Comparison of ENCODE assay signal across 20 cellular contexts in genomic region chr2:70321377-70321776, GRCh38. TPM values are rescaled to one million over a fixed set of nuclear protein-coding genes. Genes with fewer than 3 reads are reported as not detected.
A peak's percentile ranks its signal among the peaks of the same experiment; 100 is the strongest.
DNase-seq lines count a peak whose midpoint lies in the region; ATAC-seq, FAIRE-seq and TF ChIP-seq lines count a peak whose summit lies in the region.
"Had no signal": no experiment of that assay in that cellular context is flagged by ENCODE, and none has a peak within 500 bp of the region (broad histone marks: within the 10 kb centered on the region; RNA-seq: fewer than 3 reads in every experiment).

No MANE protein-coding gene starts in this region.

- H3K9me3 ChIP-seq in HepG2 (ENCODE audit: low read length) (no peaks in the 10 kb centered on the region), right lobe of liver (no peaks in the 10 kb centered on the region), K562 (replicated peaks; ENCODE audit: control insufficient read depth, insufficient read depth, low read depth, low read length) (no peaks in the 10 kb centered on the region), upper lobe of right lung (no peaks in the 10 kb centered on the region)
- H3K9me3 ChIP-seq: BLaER1 treated with 17β-estradiol and CSF1 and Interleukin-3, amounts not matched to agents 10 nM and 100 nM had no signal

- no peaks in the 10 kb centered on the region for H3K36me3 ChIP-seq in HepG2 (replicated peaks in 1 of 2; ENCODE audit: control insufficient read depth in 1 of 2, insufficient read depth in 2 of 2, low read length in 2 of 2)
- H3K36me3 ChIP-seq in right lobe of liver: no peaks in the 10 kb centered on the region
- H3K36me3 ChIP-seq in K562 (ENCODE audit: control insufficient read depth, insufficient read depth, low read length): no peaks in the 10 kb centered on the region
- H3K36me3 ChIP-seq in upper lobe of right lung: no peaks in the 10 kb centered on the region
- H3K36me3 ChIP-seq: BLaER1 treated with 17β-estradiol and CSF1 and Interleukin-3, amounts not matched to agents 10 nM and 100 nM had no signal

- H3K4me3 ChIP-seq in HepG2 (replicated peaks in 1 of 3; ENCODE audit: insufficient read depth in 1 of 3, low read depth in 2 of 3, low read length in 3 of 3) (no peak overlapping the region), right lobe of liver (no peak overlapping the region), K562 (no peak overlapping the region), upper lobe of right lung (no peak overlapping the region)
- H3K4me3 ChIP-seq: BLaER1 treated with 17β-estradiol and CSF1 and Interleukin-3, amounts not matched to agents 10 nM and 100 nM had no signal

- POLR2A ChIA-PET in HepG2 (lab: Yijun Ruan, JAX): no interaction called here
- POLR2A ChIA-PET in K562 (lab: Yijun Ruan, JAX): interaction anchor here (0.6 to 1.0 kb wide), 2 partner anchors 289 to 296 kb away, joined by 3 read pairs; no protein-coding TSS in a partner anchor

- TF ChIP-seq EP300 in HepG2 (IDR thresholded peaks at IDR 0.05; ENCODE audit: low read depth in 2 of 2, low read length in 2 of 2) (no peak), HepG2 (CRISPR knock-in tag; IDR thresholded peaks at IDR 0.05; ENCODE audit: borderline replicate concordance) (no peak), K562 (IDR thresholded peaks at IDR 0.05; ENCODE audit: low read length) (no peak)

- H3K9ac ChIP-seq in HepG2 (ENCODE audit: insufficient read depth, low read depth, low read length) (no peak overlapping the region), K562 (ENCODE audit: insufficient read depth in 1 of 2, low read depth in 2 of 2, low read length in 2 of 2) (no peak overlapping the region)
- H3K9ac ChIP-seq: BLaER1 treated with 17β-estradiol and CSF1 and Interleukin-3, amounts not matched to agents 10 nM and 100 nM had no signal

- in situ Hi-C loops in HepG2 (cut with HindIII; ENCODE audit: extremely low pct_ligation_motif_present, low pct_unique_long_range_greater_than_20kb): no loop called here
- in situ Hi-C loops in K562 (cut with MboI): loop anchor here (25.0 kb wide), 1 partner anchor 466 kb away; the partner anchor contains the start of gene FIGLA

- H2AFZ ChIP-seq in HepG2 (ENCODE audit: low read length) (no peak overlapping the region), K562 (ENCODE audit: low read depth, low read length) (no peak overlapping the region)

- FAIRE-seq in HepG2 (lab: Jason Lieb, UNC): no peak
- FAIRE-seq in K562 (lab: Jason Lieb, UNC): no peak
- FAIRE-seq: A204.1, GM19239 had no signal

- no peak overlapping the region for H3K27ac ChIP-seq in HepG2 (ENCODE audit: extremely low read length, insufficient read depth, low read length)
- H3K27ac ChIP-seq in right lobe of liver: no peak overlapping the region
- no peak overlapping the region for H3K27ac ChIP-seq in K562 (ENCODE audit: extremely low read depth, low read depth, low read length)
- no peak overlapping the region for H3K27ac ChIP-seq in upper lobe of right lung
- H3K27ac ChIP-seq: BLaER1 treated with 17β-estradiol and CSF1 and Interleukin-3, amounts not matched to agents 10 nM and 100 nM had no signal

- DNase-seq in HepG2 (ENCODE audit: low spot score): no peak
- DNase-seq in right lobe of liver: no peak
- peak; percentile 10 for DNase-seq in NOMO-1 treated with dmso at 0.1 percent for 144 hours (lab: John Stamatoyannopoulos, UW; ENCODE audit: unreplicated experiment)
- DNase-seq in K562 (ENCODE audit: extremely low read depth in 1 of 4, low spot score in 3 of 4): no peak
- DNase-seq in upper lobe of right lung: peak; percentile 77
- no peak for DNase-seq in NCI-H2171 treated with DMSO at 0.1 percent for 48 hours (lab: John Stamatoyannopoulos, UW)
- no peak for DNase-seq in NCI-H187 treated with DMSO at 0.1 percent for 48 hours (lab: John Stamatoyannopoulos, UW)
- DNase-seq: DMS 273 treated with DMSO at 0.1 percent for 48 hours; H7; NCI-H1092 treated with DMSO at 0.1 percent for 48 hours; NCI-H2107; NCI-H69; NK-92 treated with Interleukin-12 subunit alpha and Interleukin-12 subunit beta, amount 100 ng/mL, for 24 hours had no signal

- TF ChIP-seq RAD21 in HepG2 (CRISPR knock-in tag; IDR thresholded peaks at IDR 0.05) (no peak), K562 (CRISPR knock-in tag; conservative IDR thresholded peaks at IDR 0.05 in 1 of 2, IDR thresholded peaks at IDR 0.05 in 1 of 2) (no peak)

- H4K20me1 ChIP-seq in HepG2 (ENCODE audit: insufficient read depth, low read length) (no peaks in the 10 kb centered on the region), K562 (replicated peaks; ENCODE audit: control insufficient read depth, insufficient read depth, low read length) (no peaks in the 10 kb centered on the region)
- H4K20me1 ChIP-seq: BLaER1 treated with 17β-estradiol and CSF1 and Interleukin-3, amounts not matched to agents 10 nM and 100 nM had no signal

- no peak for ATAC-seq in HepG2
- ATAC-seq in right lobe of liver: no peak
- ATAC-seq in K562: peak; percentile 63
- peak; percentile 84 for ATAC-seq in upper lobe of right lung
- ATAC-seq in GM18498 (IDR thresholded peaks at IDR 0.05; ENCODE audit: unreplicated experiment): no peak
- ATAC-seq: Panc1, Right ventricle myocardium inferior, SK-N-SH treated with all-trans-retinoic acid at 6 μM for 48 hours had no signal

- peaks cover 0 to 8% of the 10 kb centered on the region in 2 experiments; a peak in 2 of 5 replicates for H3K27me3 ChIP-seq in HepG2 (ENCODE audit: control insufficient read depth in 1 of 2, insufficient read depth in 2 of 2, low read length in 2 of 2)
- no peaks in the 10 kb centered on the region for H3K27me3 ChIP-seq in right lobe of liver
- peaks cover 25 to 37% of the 10 kb centered on the region in 2 experiments for H3K27me3 ChIP-seq in K562 (ENCODE audit: control insufficient read depth in 2 of 2, insufficient read depth in 2 of 2, low read length in 2 of 2)
- H3K27me3 ChIP-seq in upper lobe of right lung: no peaks in the 10 kb centered on the region
- H3K27me3 ChIP-seq: BLaER1 treated with 17β-estradiol and CSF1 and Interleukin-3, amounts not matched to agents 10 nM and 100 nM had no signal

- no peak for TF ChIP-seq CTCF in HepG2 (CRISPR knock-in tag; IDR thresholded peaks at IDR 0.05)
- TF ChIP-seq CTCF in right lobe of liver (IDR thresholded peaks at IDR 0.05): no peak
- no peak for TF ChIP-seq CTCF in K562 (IDR thresholded peaks at IDR 0.05 in 2 of 3, conservative IDR thresholded peaks at IDR 0.05 in 1 of 3; ENCODE audit: insufficient read depth in 2 of 3, low read depth in 1 of 3, low read length in 3 of 3)
- no peak for TF ChIP-seq CTCF in upper lobe of right lung (IDR thresholded peaks at IDR 0.05)

- intact Hi-C loops in HepG2 (cut with micrococcal nuclease; ENCODE audit: unreplicated experiment) (no loop called here), right lobe of liver (cut with DNase I) (no loop called here), K562 (cut with micrococcal nuclease) (no loop called here), upper lobe of right lung (cut with DNase I) (no loop called here)

- H3K4me2 ChIP-seq in HepG2 (ENCODE audit: low read depth, low read length): no peak overlapping the region
- no peak overlapping the region for H3K4me2 ChIP-seq in K562 (ENCODE audit: insufficient read depth, low read length)
- H3K4me2 ChIP-seq: BLaER1 treated with 17β-estradiol and CSF1 and Interleukin-3, amounts not matched to agents 10 nM and 100 nM had no signal

- BruUV-seq in HepG2 (replicated peaks; lab: Mats Ljungman, UMichigan): no TSS peak
- no TSS peak for BruUV-seq in K562 (replicated peaks; lab: Mats Ljungman, UMichigan)

- WGBS in HepG2 (ENCODE audit: low lambda C conversion rate): 38% methylated on average over 5 of the region's 5 CpGs
- 72% methylated on average over 5 of the region's 5 CpGs for WGBS in right lobe of liver (ENCODE audit: insufficient coverage, low coverage, low lambda C conversion rate, missing lambda C conversion rate)
- 2% methylated on average over 5 of the region's 5 CpGs for WGBS in K562 (ENCODE audit: insufficient coverage, low coverage, missing lambda C conversion rate)

- H3K4me1 ChIP-seq in HepG2 (ENCODE audit: insufficient read depth, low read length) (no peaks in the 10 kb centered on the region), right lobe of liver (no peaks in the 10 kb centered on the region), K562 (replicated peaks in 1 of 2; ENCODE audit: control insufficient read depth in 2 of 2, insufficient read depth in 2 of 2, low read length in 2 of 2) (no peaks in the 10 kb centered on the region), upper lobe of right lung (no peaks in the 10 kb centered on the region)

- CTCF ChIA-PET in HepG2 (lab: Yijun Ruan, JAX; ENCODE audit: low intra/inter-chr PET ratio, low total read pairs) (no interaction called here), K562 (lab: Yijun Ruan, JAX; ENCODE audit: low intra/inter-chr PET ratio) (interaction anchor here (0.6 kb wide), 1 partner anchor 18 kb away, joined by 7 read pairs; no protein-coding TSS in a partner anchor)

- H3K79me2 ChIP-seq in HepG2 (ENCODE audit: insufficient read depth, low read length) (no peaks in the 10 kb centered on the region), K562 (ENCODE audit: control insufficient read depth, insufficient read depth, low read length) (no peaks in the 10 kb centered on the region)

- H3K9me1 ChIP-seq in K562 (ENCODE audit: control insufficient read depth, insufficient read depth, low read length): no peaks in the 10 kb centered on the region

- no peak for TF ChIP-seq POLR2A in HepG2 (IDR thresholded peaks at IDR 0.05; ENCODE audit: insufficient read depth in 1 of 2, low read depth in 2 of 2, low read length in 2 of 2)
- TF ChIP-seq POLR2A in right lobe of liver (IDR thresholded peaks at IDR 0.05): no peak
- TF ChIP-seq POLR2A in K562 (conservative IDR thresholded peaks at IDR 0.05): no peak

RNA-seq across cellular contexts. Expression of gene FAM136A, which starts 19.5 kb away (rescaled TPM):
- total RNA-seq in HepG2 (2016; rRNA removed; fragmentation: Illumina TruSeq; extraction: Trizol) (126 and 153 TPM in 2 replicates), right lobe of liver (10 to 100 TPM; 18.6 to 31.6 (median 21.1) TPM), K562 (2014; rRNA removed) (80.0 and 89.0 TPM in 2 replicates), K562 (2014; rRNA removed; fragmentation: Illumina TruSeq; extraction: Trizol) (94.8 and 101 TPM in 2 replicates), K562 (2015; rRNA removed; fragmentation: Illumina TruSeq; extraction: Trizol) (95.7 and 99.2 TPM in 2 replicates), K562 (2021) (88.3 and 92.9 TPM in 2 replicates), upper lobe of right lung (21.7 TPM)
- 63.6 and 77.0 TPM in 2 replicates for total RNA-seq in HepG2 (2016; cell fraction: cytosol; rRNA removed; fragmentation: Illumina TruSeq; extraction: Trizol; ENCODE audit: low read depth)
- 120 and 154 TPM in 2 replicates for total RNA-seq in HepG2 (2016; cell fraction: insoluble cytoplasmic fraction; rRNA removed; fragmentation: Illumina TruSeq; extraction: Trizol)
- total RNA-seq in HepG2 (2016; cell fraction: membrane; rRNA removed; fragmentation: Illumina TruSeq; extraction: Trizol): 157 and 170 TPM in 2 replicates
- 61.1 and 69.7 TPM in 2 replicates for total RNA-seq in HepG2 (2016; cell fraction: nucleus; rRNA removed; fragmentation: Illumina TruSeq; extraction: Trizol)
- polyA plus RNA-seq in HepG2 (2011; rRNA removed) (73.8 and 77.8 TPM in 2 replicates), K562 (2011; rRNA removed) (63.7 and 104 TPM in 2 replicates), K562 (2014; fragmentation: Illumina TruSeq; extraction: Trizol) (118 and 129 TPM in 2 replicates), K562 (2014; fragmentation: Nextera tagmentation; extraction: Ambion mirVana) (100 to 1,000 TPM; 125 to 151 TPM), K562 (2014; rRNA removed) (106 and 108 TPM in 2 replicates)
- 51.0 and 55.6 TPM in 2 replicates for polyA plus RNA-seq in HepG2 (2011; cell fraction: cytosol; rRNA removed)
- 83.7 and 101 TPM in 2 replicates for polyA plus RNA-seq in HepG2 (2011; cell fraction: nucleus; rRNA removed)
- polyA plus RNA-seq in HepG2 (2012): 71.9 and 87.6 TPM in 2 replicates
- 83.2 and 122 TPM in 2 replicates for polyA plus RNA-seq in HepG2 (2016; cell fraction: cytosol; fragmentation: Illumina TruSeq; extraction: Trizol; ENCODE audit: low read depth)
- 175 and 182 TPM in 2 replicates for polyA plus RNA-seq in HepG2 (2016; cell fraction: insoluble cytoplasmic fraction; fragmentation: Illumina TruSeq; extraction: Trizol; ENCODE audit: low read depth)
- 155 and 176 TPM in 2 replicates for polyA plus RNA-seq in HepG2 (2016; cell fraction: membrane; fragmentation: Illumina TruSeq; extraction: Trizol; ENCODE audit: low read depth)
- polyA plus RNA-seq in HepG2 (2016; cell fraction: nucleus; fragmentation: Illumina TruSeq; extraction: Trizol; ENCODE audit: insufficient read depth, low read depth): 124 and 130 TPM in 2 replicates
- 30.2 and 39.4 TPM in 2 replicates for polyA minus RNA-seq in HepG2 (2011; rRNA and poly(A)+ RNA removed; ENCODE audit: low replicate concordance)
- polyA minus RNA-seq in HepG2 (2011; cell fraction: cytosol; rRNA and poly(A)+ RNA removed): 19.9 and 21.4 TPM in 2 replicates
- polyA minus RNA-seq in HepG2 (2011; cell fraction: nucleus; rRNA and poly(A)+ RNA removed): 28.0 and 29.5 TPM in 2 replicates
- total RNA-seq in K562 (2011; cell fraction: chromatin; rRNA removed; ENCODE audit: low replicate concordance): 28.9 and 31.0 TPM in 2 replicates
- total RNA-seq in K562 (2011; cell fraction: nucleolus; rRNA removed): 28.7 and 29.2 TPM in 2 replicates
- 34.3 and 53.8 TPM in 2 replicates for total RNA-seq in K562 (2011; cell fraction: nucleoplasm; rRNA removed)
- 38.9 and 49.3 TPM in 2 replicates for polyA plus RNA-seq in K562 (2011; cell fraction: cytosol; rRNA removed)
- 53.0 and 82.5 TPM in 2 replicates for polyA plus RNA-seq in K562 (2011; cell fraction: nucleus; rRNA removed)
- 64.0 and 97.8 TPM in 2 replicates for polyA plus RNA-seq in K562 (2012)
- 33.3 and 37.8 TPM in 2 replicates for polyA minus RNA-seq in K562 (2011; rRNA and poly(A)+ RNA removed)
- 17.9 and 33.9 TPM in 2 replicates for polyA minus RNA-seq in K562 (2011; cell fraction: cytosol; rRNA and poly(A)+ RNA removed)
- polyA minus RNA-seq in K562 (2011; cell fraction: nucleus; rRNA and poly(A)+ RNA removed): 13.4 and 15.8 TPM in 2 replicates

RNA-seq across cellular contexts. Expression of gene SNRPG, which starts 27.8 kb away (rescaled TPM):
- total RNA-seq in HepG2 (2016; rRNA removed; fragmentation: Illumina TruSeq; extraction: Trizol) (484 and 618 TPM in 2 replicates), right lobe of liver (10 to 100 TPM; 38.7 to 96.6 (median 60.8) TPM), K562 (2014; rRNA removed) (594 and 1,182 TPM in 2 replicates), K562 (2014; rRNA removed; fragmentation: Illumina TruSeq; extraction: Trizol) (745 and 807 TPM in 2 replicates), K562 (2015; rRNA removed; fragmentation: Illumina TruSeq; extraction: Trizol) (603 and 612 TPM in 2 replicates), K562 (2021) (649 and 750 TPM in 2 replicates), upper lobe of right lung (96.8 TPM)
- 179 and 199 TPM in 2 replicates for total RNA-seq in HepG2 (2016; cell fraction: cytosol; rRNA removed; fragmentation: Illumina TruSeq; extraction: Trizol; ENCODE audit: low read depth)
- 477 and 694 TPM in 2 replicates for total RNA-seq in HepG2 (2016; cell fraction: insoluble cytoplasmic fraction; rRNA removed; fragmentation: Illumina TruSeq; extraction: Trizol)
- 245 and 289 TPM in 2 replicates for total RNA-seq in HepG2 (2016; cell fraction: membrane; rRNA removed; fragmentation: Illumina TruSeq; extraction: Trizol)
- total RNA-seq in HepG2 (2016; cell fraction: nucleus; rRNA removed; fragmentation: Illumina TruSeq; extraction: Trizol): 175 and 190 TPM in 2 replicates
- polyA plus RNA-seq in HepG2 (2011; rRNA removed) (163 and 221 TPM in 2 replicates), K562 (2011; rRNA removed) (253 and 674 TPM in 2 replicates), K562 (2014; fragmentation: Illumina TruSeq; extraction: Trizol) (808 and 1,147 TPM in 2 replicates), K562 (2014; fragmentation: Nextera tagmentation; extraction: Ambion mirVana) (1,000 to 10,000 TPM; 2,312 to 2,611 TPM), K562 (2014; rRNA removed) (1,784 and 2,061 TPM in 2 replicates)
- polyA plus RNA-seq in HepG2 (2011; cell fraction: cytosol; rRNA removed): 79.5 and 124 TPM in 2 replicates
- 21.3 and 54.3 TPM in 2 replicates for polyA plus RNA-seq in HepG2 (2011; cell fraction: nucleus; rRNA removed)
- polyA plus RNA-seq in HepG2 (2012): 258 and 453 TPM in 2 replicates
- polyA plus RNA-seq in HepG2 (2016; cell fraction: cytosol; fragmentation: Illumina TruSeq; extraction: Trizol; ENCODE audit: low read depth): 184 and 222 TPM in 2 replicates
- 589 and 668 TPM in 2 replicates for polyA plus RNA-seq in HepG2 (2016; cell fraction: insoluble cytoplasmic fraction; fragmentation: Illumina TruSeq; extraction: Trizol; ENCODE audit: low read depth)
- polyA plus RNA-seq in HepG2 (2016; cell fraction: membrane; fragmentation: Illumina TruSeq; extraction: Trizol; ENCODE audit: low read depth): 221 and 287 TPM in 2 replicates
- polyA plus RNA-seq in HepG2 (2016; cell fraction: nucleus; fragmentation: Illumina TruSeq; extraction: Trizol; ENCODE audit: insufficient read depth, low read depth): 259 and 311 TPM in 2 replicates
- 2.7 and 11.1 TPM in 2 replicates for polyA minus RNA-seq in HepG2 (2011; rRNA and poly(A)+ RNA removed; ENCODE audit: low replicate concordance)
- polyA minus RNA-seq in HepG2 (2011; cell fraction: cytosol; rRNA and poly(A)+ RNA removed): 25.5 and 29.5 TPM in 2 replicates
- 33.7 and 41.6 TPM in 2 replicates for polyA minus RNA-seq in HepG2 (2011; cell fraction: nucleus; rRNA and poly(A)+ RNA removed)
- total RNA-seq in K562 (2011; cell fraction: chromatin; rRNA removed; ENCODE audit: low replicate concordance): 55.7 and 133 TPM in 2 replicates
- 39.9 and 44.1 TPM in 2 replicates for total RNA-seq in K562 (2011; cell fraction: nucleolus; rRNA removed)
- 111 and 126 TPM in 2 replicates for total RNA-seq in K562 (2011; cell fraction: nucleoplasm; rRNA removed)
- 80.9 and 210 TPM in 2 replicates for polyA plus RNA-seq in K562 (2011; cell fraction: cytosol; rRNA removed)
- 103 and 122 TPM in 2 replicates for polyA plus RNA-seq in K562 (2011; cell fraction: nucleus; rRNA removed)
- polyA plus RNA-seq in K562 (2012): 215 and 904 TPM in 2 replicates
- 120 and 184 TPM in 2 replicates for polyA minus RNA-seq in K562 (2011; rRNA and poly(A)+ RNA removed)
- 31.0 and 79.3 TPM in 2 replicates for polyA minus RNA-seq in K562 (2011; cell fraction: cytosol; rRNA and poly(A)+ RNA removed)
- 21.9 and 24.0 TPM in 2 replicates for polyA minus RNA-seq in K562 (2011; cell fraction: nucleus; rRNA and poly(A)+ RNA removed)

Comparison
In these comparisons a context has a peak if more than half of its experiments do, and no peak if none do; other contexts are left out.
1. ATAC-seq: peak in K562 (single experiment) and upper lobe of right lung (single experiment); none in HepG2 (single experiment), right lobe of liver (0 of 4) and GM18498 (single experiment).
2. DNase-seq: peak in NOMO-1 treated with dmso at 0.1 percent for 144 hours (single experiment) and upper lobe of right lung (single experiment); none in HepG2 (single experiment), right lobe of liver (0 of 3), K562 (0 of 4), NCI-H2171 treated with DMSO at 0.1 percent for 48 hours (single experiment) and NCI-H187 treated with DMSO at 0.1 percent for 48 hours (single experiment).
3. Of the 241 proteins assayed by ChIP-seq in both HepG2 and K562: peak only in HepG2: none; only in K562: ATF7; in both: CEBPB and CEBPG; in neither: 236; mixed calls (peak in some experiments, not most) for 2.